In genomic region chr1:66242646-66243547, GRCh38 we compare ENCODE assay signal across 8 cellular contexts.
DNase-seq lines count a peak whose midpoint lies in the region; ATAC-seq lines count a peak whose summit lies in the region.

No MANE protein-coding gene starts in this region.

- ATAC-seq in HG03442 (IDR thresholded peaks at IDR 0.05; ENCODE audit: unreplicated experiment), result peak; percentile 69

- DNase-seq in Ammon's horn (ENCODE audit: low spot score), result peak; percentile 96
- DNase-seq in GM19240 (ENCODE audit: insufficient read length, low spot score), result peak; percentile 19
- DNase-seq in NCI-H460 (ENCODE audit: extremely low read depth, low read depth), result peak; percentile 91
- peak; percentile 70 for DNase-seq in activated CD4-positive, CD25-positive, alpha-beta regulatory T cell treated with anti-CD3 and anti-CD28 coated beads, Interleukin-2, amount 50 U/mL, for 72 hours
- DNase-seq in cerebellar cortex (ENCODE audit: low spot score), result peak; percentile 95
- DNase-seq in stimulated activated CD4-positive, alpha-beta T cell treated with anti-CD3 and anti-CD28 coated beads, Interleukin-4, amount 100 ng/mL, for 1 hour, result peak; percentile 75

- peak overlapping the region; percentile 53 for H3K27ac ChIP-seq in layer of hippocampus (ENCODE audit: low read depth, low read length)

- H3K27me3 ChIP-seq in layer of hippocampus (ENCODE audit: control insufficient read depth, insufficient read depth, low read length), result no peaks in the 10 kb centered on the region

Comparison
In these comparisons a context has a peak if more than half of its experiments do, and no peak if none do; other contexts are left out.
1. Peak in every context shown above with its lines: DNase-seq, ATAC-seq and H3K27ac ChIP-seq.
2. DNase-seq: peak in every context shown above with its lines; median percentile 96 in Ammon's horn; 95 in cerebellar cortex; 91 in NCI-H460; 75 in stimulated activated CD4-positive, alpha-beta T cell treated with anti-CD3 and anti-CD28 coated beads, Interleukin-4, amount 100 ng/mL, for 1 hour; 70 in activated CD4-positive, CD25-positive, alpha-beta regulatory T cell treated with anti-CD3 and anti-CD28 coated beads, Interleukin-2, amount 50 U/mL, for 72 hours; 19 in GM19240.